In the genomic region with DNA sequence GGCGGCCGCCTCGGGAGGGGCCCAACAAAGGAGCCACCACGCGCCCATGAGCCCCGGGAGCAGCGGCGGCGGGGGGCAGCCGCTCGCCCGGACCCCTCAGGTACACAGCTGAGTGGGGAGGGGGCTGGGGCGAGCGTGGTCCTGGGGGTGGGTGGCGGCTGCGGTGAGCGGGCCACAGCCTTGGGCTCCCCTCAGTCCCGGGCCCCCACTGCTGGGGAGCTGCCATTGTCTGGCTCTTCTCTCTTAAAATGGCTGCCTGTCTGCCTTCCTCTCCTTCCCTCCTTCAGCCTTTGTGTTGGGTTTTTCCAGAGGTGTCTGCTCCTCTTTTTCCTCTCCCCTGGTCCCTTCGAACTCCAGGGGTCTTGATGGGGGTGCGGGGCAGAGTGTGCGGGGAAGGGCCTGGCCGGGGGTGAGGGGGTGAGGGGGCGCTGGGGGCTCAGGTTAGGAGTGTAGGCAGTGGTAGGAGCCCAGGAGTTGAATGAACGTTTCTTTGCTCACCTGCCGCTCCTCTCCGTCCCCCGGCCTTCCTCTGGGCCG, we compare ENCODE assay signal across 2 cellular contexts.
TF ChIP-seq lines count a peak whose summit lies in the region.

No MANE protein-coding gene starts in this region.

TF ChIP-seq in SK-N-SH, 30 proteins besides CTCF, POLR2A, EP300 and RAD21 (continued from another document):
- no peak for TF ChIP-seq ZBTB33 (IDR thresholded peaks at IDR 0.05; ENCODE audit: borderline replicate concordance, low read depth)
- no peak for TF ChIP-seq SMC3 (IDR thresholded peaks at IDR 0.05; ENCODE audit: low read depth, low read length)

TF ChIP-seq in SK-N-SH treated with all-trans-retinoic acid at 6 μM for 48 hours, 23 proteins besides CTCF, POLR2A, EP300 and RAD21 (continued from another document):
- no peak for TF ChIP-seq POU6F1 (CRISPR knock-in tag; IDR thresholded peaks at IDR 0.05; ENCODE audit: borderline replicate concordance, low read depth)
- TF ChIP-seq BACH2 (CRISPR knock-in tag; IDR thresholded peaks at IDR 0.05; ENCODE audit: borderline replicate concordance), result no peak
- TF ChIP-seq TOX (CRISPR knock-in tag; IDR thresholded peaks at IDR 0.05; ENCODE audit: borderline replicate concordance), result no peak
- no peak for TF ChIP-seq RARB (CRISPR knock-in tag; IDR thresholded peaks at IDR 0.05)
- no peak for TF ChIP-seq ZFP3 (CRISPR knock-in tag; IDR thresholded peaks at IDR 0.05)
- TF ChIP-seq TCF4 (CRISPR knock-in tag; IDR thresholded peaks at IDR 0.05; ENCODE audit: borderline replicate concordance), result no peak
- TF ChIP-seq CSDC2 (CRISPR knock-in tag; IDR thresholded peaks at IDR 0.05), result no peak
